ENCODE assay signal across 8 cellular contexts in genomic region chr3:107525101-107525953, GRCh38. TPM values are rescaled to one million over a fixed set of nuclear protein-coding genes. Genes with fewer than 3 reads are reported as not detected.
A peak's percentile ranks its signal among the peaks of the same experiment; 100 is the strongest.
DNase-seq lines count a peak whose midpoint lies in the region; ATAC-seq and TF ChIP-seq lines count a peak whose summit lies in the region.

No MANE protein-coding gene starts in this region.

- H3F3A ChIP-seq in MM.1S (ENCODE audit: insufficient read depth, low read length): peaks cover 28% of the 10 kb centered on the region; the same call in 1 of the 2 replicates

- peak overlapping the region; percentile 94 for H3K4me3 Mint-ChIP-seq in activated CD8-positive, alpha-beta T cell treated with anti-CD3 and anti-CD28 coated beads, Interleukin-2, amount 10 ng/mL, durations not matched to agents 7 days and 5 days
- H3K4me3 Mint-ChIP-seq in memory B cell: peak overlapping the region; percentile 100

- DNase-seq in GM12864 (ENCODE audit: low read depth): no peak
- peak; percentile 9 for DNase-seq in MM.1S
- peak; percentile 26 for DNase-seq in activated CD8-positive, alpha-beta T cell treated with anti-CD3 and anti-CD28 coated beads, Interleukin-2, amount 10 ng/mL, durations not matched to agents 7 days and 5 days
- DNase-seq in memory B cell (ENCODE audit: low spot score in 2 of 2): peak; percentile 3 to 23
- DNase-seq in stimulated activated CD8-positive, alpha-beta memory T cell treated with anti-CD3 and anti-CD28 coated beads, Interleukin-4, amount 100 ng/mL, for 48 hours: peak; percentile 51
- no peak for DNase-seq in NCI-H128 (lab: John Stamatoyannopoulos, UW; ENCODE audit: unreplicated experiment)

- H3K9me2 ChIP-seq in MM.1S (replicated peaks; ENCODE audit: insufficient read depth, low read length): no peaks in the 10 kb centered on the region

- H3K4me1 Mint-ChIP-seq in activated CD8-positive, alpha-beta T cell treated with anti-CD3 and anti-CD28 coated beads, Interleukin-2, amount 10 ng/mL, durations not matched to agents 7 days and 5 days (ENCODE audit: low read depth): peaks cover 26% of the 10 kb centered on the region
- peaks cover 40% of the 10 kb centered on the region for H3K4me1 Mint-ChIP-seq in memory B cell

- CTCF ChIA-PET in activated CD8-positive, alpha-beta T cell treated with anti-CD3 and anti-CD28 coated beads, Interleukin-2, amount 10 ng/mL, durations not matched to agents 7 days and 5 days (lab: Charles Lee): no interaction called here

- peaks cover 2% of the 10 kb centered on the region for H3K27me3 Mint-ChIP-seq in activated CD8-positive, alpha-beta T cell treated with anti-CD3 and anti-CD28 coated beads, Interleukin-2, amount 10 ng/mL, durations not matched to agents 7 days and 5 days (ENCODE audit: low read depth)
- H3K27me3 Mint-ChIP-seq in memory B cell: no peaks in the 10 kb centered on the region

- no peaks in the 10 kb centered on the region for H3K9me3 ChIP-seq in MM.1S (replicated peaks; ENCODE audit: insufficient read depth, low read length)
- no peaks in the 10 kb centered on the region for H3K9me3 ChIP-seq in endocrine pancreas (ENCODE audit: control insufficient read depth, low read length)

- H3K27ac ChIP-seq in MM.1S (ENCODE audit: low read length): no peak overlapping the region

- peaks cover 18% of the 10 kb centered on the region for H3K36me3 Mint-ChIP-seq in activated CD8-positive, alpha-beta T cell treated with anti-CD3 and anti-CD28 coated beads, Interleukin-2, amount 10 ng/mL, durations not matched to agents 7 days and 5 days (ENCODE audit: low read depth)
- no peaks in the 10 kb centered on the region for H3K36me3 Mint-ChIP-seq in memory B cell

- peaks cover 44% of the 10 kb centered on the region for H3K79me2 ChIP-seq in MM.1S (ENCODE audit: low read length)

- H3K27ac Mint-ChIP-seq in activated CD8-positive, alpha-beta T cell treated with anti-CD3 and anti-CD28 coated beads, Interleukin-2, amount 10 ng/mL, durations not matched to agents 7 days and 5 days: peak overlapping the region; percentile 74
- peak overlapping the region; percentile 98 for H3K27ac Mint-ChIP-seq in memory B cell

- peak overlapping the region; percentile 33 for H2AFZ ChIP-seq in MM.1S (ENCODE audit: low read length)

- H3K9me3 Mint-ChIP-seq in activated CD8-positive, alpha-beta T cell treated with anti-CD3 and anti-CD28 coated beads, Interleukin-2, amount 10 ng/mL, durations not matched to agents 7 days and 5 days (ENCODE audit: insufficient read depth): no peaks in the 10 kb centered on the region
- no peaks in the 10 kb centered on the region for H3K9me3 Mint-ChIP-seq in memory B cell

- H3K9ac ChIP-seq in MM.1S (ENCODE audit: low read length): peak overlapping the region; percentile 71; the same call in 1 of the 2 replicates
- H3K9ac ChIP-seq in endocrine pancreas (ENCODE audit: control insufficient read depth, insufficient read depth, low read length): peak overlapping the region; percentile 67

- no peaks in the 10 kb centered on the region for H3K36me3 ChIP-seq in MM.1S (replicated peaks; ENCODE audit: insufficient read depth, low read length)
- no peaks in the 10 kb centered on the region for H3K36me3 ChIP-seq in endocrine pancreas (ENCODE audit: control insufficient read depth, insufficient read depth, low read length)

- H4K20me1 ChIP-seq in MM.1S (ENCODE audit: insufficient read depth, low read length): no peaks in the 10 kb centered on the region

- peak; percentile 9 for ATAC-seq in activated CD8-positive, alpha-beta T cell treated with anti-CD3 and anti-CD28 coated beads, Interleukin-2, amount 10 ng/mL, durations not matched to agents 7 days and 5 days
- ATAC-seq in memory B cell (ENCODE audit: low read depth): peak; percentile 2
- ATAC-seq in HG03520 (IDR thresholded peaks at IDR 0.05; ENCODE audit: unreplicated experiment): no peak

- peak overlapping the region; percentile 67 for H3K4me2 ChIP-seq in MM.1S (ENCODE audit: low read depth, low read length)

- POLR2A ChIA-PET in activated CD8-positive, alpha-beta T cell treated with anti-CD3 and anti-CD28 coated beads, Interleukin-2, amount 10 ng/mL, durations not matched to agents 7 days and 5 days (lab: Charles Lee): interaction anchor here (1.1 kb wide), 1 partner anchor 1064 kb away, joined by 4 read pairs; the partner anchor contains the start of genes CIP2A and DZIP3

- H3K4me3 ChIP-seq in GM12864 (ENCODE audit: low read depth, low read length) (peak overlapping the region; percentile 84), MM.1S (ENCODE audit: low read length) (peak overlapping the region; percentile 84), endocrine pancreas (ENCODE audit: control insufficient read depth, insufficient read depth, low read length) (peak overlapping the region; percentile 91)

- TF ChIP-seq CTCF in GM12864 (IDR thresholded peaks at IDR 0.05; ENCODE audit: low read depth, low read length, missing control alignments) (no peak), MM.1S (IDR thresholded peaks at IDR 0.05; ENCODE audit: low read length) (no peak)

- H3K4me1 ChIP-seq in MM.1S (ENCODE audit: low read length) (peaks cover 17% of the 10 kb centered on the region; the same call in 1 of the 2 replicates), endocrine pancreas (ENCODE audit: control insufficient read depth, insufficient read depth, low read length) (no peaks in the 10 kb centered on the region)

- H3K27me3 ChIP-seq in MM.1S (replicated peaks; ENCODE audit: insufficient read depth, low read length) (no peaks in the 10 kb centered on the region), endocrine pancreas (ENCODE audit: control insufficient read depth, insufficient read depth, low read length) (no peaks in the 10 kb centered on the region)

RNA-seq across cellular contexts. Expression of gene BBX, which starts 2.6 kb away (rescaled TPM):
- 10 to 100 TPM; 27.3 to 30.1 TPM for total RNA-seq in activated CD8-positive, alpha-beta T cell treated with anti-CD3 and anti-CD28 coated beads, Interleukin-2, amount 10 ng/mL, durations not matched to agents 7 days and 5 days

Comparison
In these comparisons a context has a peak if more than half of its experiments do, and no peak if none do; other contexts are left out.
1. DNase-seq: peak in MM.1S (single experiment), activated CD8-positive, alpha-beta T cell treated with anti-CD3 and anti-CD28 coated beads, Interleukin-2, amount 10 ng/mL, durations not matched to agents 7 days and 5 days (single experiment), memory B cell (2 of 2) and stimulated activated CD8-positive, alpha-beta memory T cell treated with anti-CD3 and anti-CD28 coated beads, Interleukin-4, amount 100 ng/mL, for 48 hours (single experiment); none in GM12864 (single experiment) and NCI-H128 (single experiment).
2. Peak in every context shown above with its lines, with median percentiles within 50 percentile points of each other: H3K4me3 ChIP-seq.